Comparison of ENCODE assay signal across 8 cellular contexts in genomic region chr9:21235468-21236359, GRCh38. TPM values are rescaled to one million over a fixed set of nuclear protein-coding genes. Genes with fewer than 3 reads are reported as not detected.
DNase-seq lines count a peak whose midpoint lies in the region; ATAC-seq and TF ChIP-seq lines count a peak whose summit lies in the region.
"Not testable (repeated sequence)": the region's sequence is repeated elsewhere in the genome, so short reads cannot be mapped to it uniquely, and the experiment has no call there.

No MANE protein-coding gene starts in this region.

- peaks cover 12 to 22% (median 18%) of the 10 kb centered on the region in 3 donors for H3K27me3 Mint-ChIP-seq in CD14-positive monocyte (ENCODE audit: low read depth in 3 of 3)

- not testable (repeated sequence) for DNase-seq in CD14-positive monocyte (ENCODE audit: low spot score); ascending aorta (ENCODE audit: low spot score in 2 of 2)
- DNase-seq in Peyer's patch (peak in 1 of 3 donors; percentile 52), heart left ventricle (peak in 2 of 5 donors; percentile 37 to 42), prostate gland (ENCODE audit: low spot score) (peak; percentile 30)

- H3K27ac ChIP-seq in Peyer's patch, ascending aorta, heart left ventricle, prostate gland: not testable (repeated sequence)

- H3K4me3 Mint-ChIP-seq in CD14-positive monocyte, result peak overlapping the region in 1 of 2 donors; percentile 61

- TF ChIP-seq CTCF in CD14-positive monocyte (IDR thresholded peaks at IDR 0.05) (peak; percentile 75), LNCAP (IDR thresholded peaks at IDR 0.05) (peak; percentile 64), Peyer's patch (IDR thresholded peaks at IDR 0.05) (peak in 4 of 6 experiments; percentile 35 to 45 (median 38)), ascending aorta (IDR thresholded peaks at IDR 0.05) (peak in 2 of 3 experiments; percentile 36 to 40), heart left ventricle (IDR thresholded peaks at IDR 0.05) (peak; percentile 7 to 62 (median 42)), prostate gland (IDR thresholded peaks at IDR 0.05) (peak in 3 of 4 experiments; percentile 31 to 44 (median 37))

- H3K4me3 ChIP-seq in Peyer's patch, ascending aorta, heart left ventricle, prostate gland: not testable (repeated sequence)

- not testable (repeated sequence) for H3K9me3 Mint-ChIP-seq in CD14-positive monocyte

- not testable (repeated sequence) for H3K36me3 Mint-ChIP-seq in CD14-positive monocyte

- intact Hi-C loops in CD14-positive monocyte (cut with micrococcal nuclease); ascending aorta (cut with DNase I): not testable (repeated sequence)
- intact Hi-C loops in heart left ventricle (cut with DNase I), result loop anchor here in 2 of 10 donors (10.0 kb wide), 1 partner anchor 549 kb away; no protein-coding TSS in a partner anchor
- intact Hi-C loops in prostate gland (cut with DNase I), result loop anchor here (10.0 kb wide), 1 partner anchor 549 kb away; no protein-coding TSS in a partner anchor

- peak; percentile 82 for ATAC-seq in GM18867 (IDR thresholded peaks at IDR 0.05; ENCODE audit: unreplicated experiment)
- ATAC-seq in HG02678 (IDR thresholded peaks at IDR 0.05; ENCODE audit: unreplicated experiment), result peak; percentile 81
- peak in 3 of 4 donors; percentile 60 to 80 (median 63) for ATAC-seq in heart left ventricle

- peaks cover 18% of the 10 kb centered on the region for H3K4me1 Mint-ChIP-seq in CD14-positive monocyte

- not testable (repeated sequence) for H3K36me3 ChIP-seq in Peyer's patch, ascending aorta, heart left ventricle, prostate gland

- 30 to 32% (median 31%) methylated on average over 8 of the region's 8 CpGs for WGBS in heart left ventricle, 4 donors
- 37% methylated on average over 8 of the region's 8 CpGs for WGBS in prostate gland

- H3K4me1 ChIP-seq in Peyer's patch; ascending aorta; heart left ventricle; prostate gland (replicated peaks): not testable (repeated sequence)

- TF ChIP-seq POLR2A in Peyer's patch (IDR thresholded peaks at IDR 0.05); heart left ventricle (IDR thresholded peaks at IDR 0.05); prostate gland (IDR thresholded peaks at IDR 0.05): not testable (repeated sequence)

- H3K9me3 ChIP-seq in Peyer's patch, ascending aorta, heart left ventricle, prostate gland: not testable (repeated sequence)

- H3K27ac Mint-ChIP-seq in CD14-positive monocyte, result peak overlapping the region in 1 of 7 donors; percentile 4

- not testable (repeated sequence) for H3K27me3 ChIP-seq in Peyer's patch; ascending aorta; prostate gland (replicated peaks; ENCODE audit: insufficient read depth)
- peaks cover 0 to 11% (median 0%) of the 10 kb centered on the region in 9 donors for H3K27me3 ChIP-seq in heart left ventricle

RNA-seq across cellular contexts. Expression of gene IFNA14, which starts 4.1 kb away (rescaled TPM):
- not detected for polyA plus RNA-seq in CD14-positive monocyte
- not detected for total RNA-seq in Peyer's patch
- not detected for total RNA-seq in ascending aorta
- not detected for total RNA-seq in heart left ventricle
- polyA plus RNA-seq in heart left ventricle, result not detected
- not detected for total RNA-seq in prostate gland

RNA-seq across cellular contexts. Expression of gene IFNA17, which starts 7.7 kb away (rescaled TPM):
- polyA plus RNA-seq in CD14-positive monocyte (not detected), heart left ventricle (not detected)
- total RNA-seq in Peyer's patch (not detected), ascending aorta (not detected), heart left ventricle (not detected), prostate gland (not detected)

RNA-seq across cellular contexts. Expression of gene IFNA16, which starts 18.6 kb away (rescaled TPM):
- polyA plus RNA-seq in CD14-positive monocyte, result not detected
- not detected for total RNA-seq in Peyer's patch
- total RNA-seq in ascending aorta, result not detected
- total RNA-seq in heart left ventricle, result not detected
- not detected for polyA plus RNA-seq in heart left ventricle
- not detected for total RNA-seq in prostate gland

RNA-seq across cellular contexts. Expression of gene IFNA10, which starts 28.8 kb away (rescaled TPM):
- polyA plus RNA-seq in CD14-positive monocyte, result not detected
- not detected for total RNA-seq in Peyer's patch
- not detected for total RNA-seq in ascending aorta
- not detected for total RNA-seq in heart left ventricle
- polyA plus RNA-seq in heart left ventricle, result not detected
- total RNA-seq in prostate gland, result not detected

RNA-seq across cellular contexts. Expression of gene IFNA7, which starts 33.7 kb away (rescaled TPM):
- polyA plus RNA-seq in CD14-positive monocyte (not detected), heart left ventricle (not detected)
- total RNA-seq in Peyer's patch (not detected), ascending aorta (not detected), heart left ventricle (not detected), prostate gland (not detected)
